8 cellular contexts compared by ENCODE assay signal in the genomic region with DNA sequence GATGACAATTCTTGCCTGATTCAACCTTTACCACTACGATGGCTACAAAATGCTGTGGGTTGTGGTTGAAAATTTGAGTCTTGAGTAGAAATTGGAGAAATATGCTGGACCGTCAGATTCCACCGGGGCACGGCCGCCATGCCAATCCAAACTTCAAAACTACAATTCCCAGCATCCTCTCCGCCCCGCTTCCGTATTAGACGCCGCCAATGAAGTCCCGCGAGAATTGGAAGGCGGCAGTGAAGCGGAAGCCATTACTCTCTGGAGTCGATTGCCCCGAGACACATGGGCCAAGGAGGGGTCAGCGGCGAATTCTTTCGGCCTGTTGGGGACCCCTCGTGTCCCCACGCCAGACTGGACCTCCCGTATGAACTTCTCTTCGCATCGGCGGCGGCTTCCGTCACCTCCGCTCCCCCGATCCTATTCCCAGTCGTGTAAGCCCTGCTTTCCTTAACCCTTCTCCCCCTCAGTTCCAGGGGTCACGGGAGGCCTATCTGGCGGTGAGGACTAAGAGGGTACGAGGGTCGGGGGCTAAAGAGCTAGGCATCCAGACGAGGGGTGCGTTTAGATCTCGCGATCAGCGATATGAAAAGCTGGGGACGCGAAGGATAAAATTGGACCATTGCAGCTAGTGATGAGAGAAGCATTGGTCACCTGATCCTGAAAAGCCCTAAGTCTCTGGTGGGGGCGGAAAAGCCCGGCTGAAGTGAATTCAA. TPM values are rescaled to one million over a fixed set of nuclear protein-coding genes. Genes with fewer than 3 reads are reported as not detected.
DNase-seq lines count a peak whose midpoint lies in the region; ATAC-seq and TF ChIP-seq lines count a peak whose summit lies in the region.

ZNF317 (plus strand) TSS at position 239 of the 716 bp plus-strand sequence. CDS start 15,620 bp downstream, outside the sequence.

- DNase-seq in GM10266 (ENCODE audit: extremely low spot score) (peak; percentile 80), NCI-H1417 (lab: John Stamatoyannopoulos, UW) (peak; percentile 80 to 97 (median 93)), SW 1271 (lab: John Stamatoyannopoulos, UW) (peak; percentile 79 to 87), adipocyte (ENCODE audit: low read depth) (peak; percentile 99), cardiac muscle cell (ENCODE audit: low read depth in 1 of 2, low spot score in 1 of 2) (peak; percentile 94 to 95), tibial nerve (ENCODE audit: low spot score in 2 of 2) (peak; percentile 89 to 98)

- H3K9me3 ChIP-seq in adipocyte (ENCODE audit: control insufficient read depth, low read length) (peaks cover 10% of the 10 kb centered on the region), cardiac muscle cell (ENCODE audit: low read depth) (no peaks in the 10 kb centered on the region), parathyroid adenoma (ENCODE audit: control insufficient read depth, low read length) (no peaks in the 10 kb centered on the region), tibial nerve (peaks cover 0 to 21% (median 5%) of the 10 kb centered on the region in 4 donors)

- ATAC-seq in HG02678 (IDR thresholded peaks at IDR 0.05; ENCODE audit: unreplicated experiment) = peak; percentile 95

- H3K4me3 ChIP-seq in adipocyte (ENCODE audit: low read length) (peak within 1 kb of the TSS; percentile 100), cardiac muscle cell (peak within 1 kb of the TSS; percentile 92), parathyroid adenoma (ENCODE audit: low read depth, low read length) (peak within 1 kb of the TSS; percentile 96), tibial nerve (peak within 1 kb of the TSS; percentile 60 to 91 (median 73))

- 0% methylated on average over 43 of the region's 43 CpGs for WGBS in tibial nerve, 2 donors

- peak within 1 kb of the TSS; percentile 84 for H2AFZ ChIP-seq in parathyroid adenoma

- peak; percentile 15 to 67 for TF ChIP-seq POLR2A in tibial nerve (IDR thresholded peaks at IDR 0.05)

- peaks cover 11% of the 10 kb centered on the region for H3K4me1 ChIP-seq in adipocyte (ENCODE audit: control insufficient read depth, insufficient read depth, low read length)
- peaks cover 7% of the 10 kb centered on the region for H3K4me1 ChIP-seq in cardiac muscle cell (ENCODE audit: low read depth)
- peaks cover 3% of the 10 kb centered on the region for H3K4me1 ChIP-seq in parathyroid adenoma
- peaks cover 0 to 23% (median 10%) of the 10 kb centered on the region in 4 donors for H3K4me1 ChIP-seq in tibial nerve

- peaks cover 29% of the 10 kb centered on the region for H3K79me2 ChIP-seq in parathyroid adenoma

- TF ChIP-seq CTCF in GM10266 (IDR thresholded peaks at IDR 0.05; ENCODE audit: control insufficient read depth, insufficient read depth, low read depth, missing control alignments) (no peak), cardiac muscle cell (IDR thresholded peaks at IDR 0.05; ENCODE audit: low read depth, low read length) (no peak), parathyroid adenoma (IDR thresholded peaks at IDR 0.05) (no peak), tibial nerve (IDR thresholded peaks at IDR 0.05) (peak in 1 of 5 experiments; percentile 12)

- peak within 1 kb of the TSS; percentile 85 for H3K27ac ChIP-seq in cardiac muscle cell
- peak within 1 kb of the TSS; percentile 88 for H3K27ac ChIP-seq in parathyroid adenoma
- H3K27ac ChIP-seq in tibial nerve = peak within 1 kb of the TSS; percentile 81 to 92 (median 90)

- peak; percentile 71 to 93 for TF ChIP-seq EP300 in tibial nerve (IDR thresholded peaks at IDR 0.05)

- H3K27me3 ChIP-seq in adipocyte (replicated peaks; ENCODE audit: control insufficient read depth, insufficient read depth, low read length) (no peaks in the 10 kb centered on the region), cardiac muscle cell (no peaks in the 10 kb centered on the region), parathyroid adenoma (ENCODE audit: control insufficient read depth, insufficient read depth, low read length) (no peaks in the 10 kb centered on the region), tibial nerve (no peaks in the 10 kb centered on the region)

- no peaks in the 10 kb centered on the region for H3K36me3 ChIP-seq in adipocyte (ENCODE audit: control insufficient read depth, insufficient read depth, low read length, severe bottlenecking)
- H3K36me3 ChIP-seq in cardiac muscle cell = peaks cover 7% of the 10 kb centered on the region
- no peaks in the 10 kb centered on the region for H3K36me3 ChIP-seq in parathyroid adenoma (ENCODE audit: control insufficient read depth, insufficient read depth, low read length)
- peaks cover 0 to 19% (median 0%) of the 10 kb centered on the region in 3 donors for H3K36me3 ChIP-seq in tibial nerve

- H3K9ac ChIP-seq in adipocyte (ENCODE audit: low read length) = peak within 1 kb of the TSS; percentile 99
- peak within 1 kb of the TSS; percentile 81 for H3K9ac ChIP-seq in parathyroid adenoma

- peak within 1 kb of the TSS; percentile 97 for H3K4me2 ChIP-seq in parathyroid adenoma (ENCODE audit: low read length)

RNA-seq across cellular contexts. Expression of gene ZNF317, which starts in this region (rescaled TPM):
- 15.0 and 23.3 TPM in 2 replicates for total RNA-seq in cardiac muscle cell
- 14.1 and 20.7 TPM in 2 replicates for polyA plus RNA-seq in cardiac muscle cell
- 10 to 100 TPM; 15.5 to 20.5 (median 17.8) TPM for total RNA-seq in tibial nerve

Comparison
In these comparisons a context has a peak if more than half of its experiments do, and no peak if none do; other contexts are left out.
1. Peak in every context shown above with its lines: DNase-seq, ATAC-seq, H3K4me3 ChIP-seq and H3K27ac ChIP-seq.